1 cellular context compared by ENCODE assay signal in genomic region chr3:146581877-146582508, GRCh38.
TF ChIP-seq lines count a peak whose summit lies in the region.

No MANE protein-coding gene starts in this region.

TF ChIP-seq in K562, 482 proteins besides CTCF, POLR2A, EP300 and RAD21 (continues in another document):
- TF ChIP-seq TFE3 (CRISPR knock-in tag; IDR thresholded peaks at IDR 0.05) (no peak), KLF1 (tag; IDR thresholded peaks at IDR 0.05) (no peak), ZNF586 (CRISPR knock-in tag; conservative IDR thresholded peaks at IDR 0.05) (peak; percentile 74; the same call in 1 of the 2 replicates), ESRRB (CRISPR knock-in tag; IDR thresholded peaks at IDR 0.05; ENCODE audit: borderline replicate concordance) (no peak), CHCHD3 (CRISPR knock-in tag; IDR thresholded peaks at IDR 0.05) (no peak), ATF4 (CRISPR knock-in tag; IDR thresholded peaks at IDR 0.05) (peak; percentile 79), NCOA2 (IDR thresholded peaks at IDR 0.05; ENCODE audit: partially characterized antibody in 2 of 2) (no peak), MAFF (IDR thresholded peaks at IDR 0.05; ENCODE audit: low read length) (no peak), NBN (IDR thresholded peaks at IDR 0.05; ENCODE audit: low read depth) (no peak), DMBX1 (CRISPR knock-in tag; IDR thresholded peaks at IDR 0.05; ENCODE audit: borderline replicate concordance) (peak; percentile 73; the same call in 1 of the 2 replicates), NR1H2 (CRISPR knock-in tag; IDR thresholded peaks at IDR 0.05) (no peak), ZNF408 (CRISPR knock-in tag; IDR thresholded peaks at IDR 0.05; ENCODE audit: low read depth) (no peak), SIN3B (IDR thresholded peaks at IDR 0.05; ENCODE audit: low read depth) (no peak), XRCC4 (IDR thresholded peaks at IDR 0.05; ENCODE audit: extremely low read depth, insufficient read depth, insufficient read length) (no peak), PURB (CRISPR knock-in tag; IDR thresholded peaks at IDR 0.05; ENCODE audit: low read depth) (no peak), TCF3 (CRISPR knock-in tag; IDR thresholded peaks at IDR 0.05) (no peak), MGA (IDR thresholded peaks at IDR 0.05) (no peak), ZNF282 (CRISPR knock-in tag; IDR thresholded peaks at IDR 0.05) (no peak), RAD51 (IDR thresholded peaks at IDR 0.05; ENCODE audit: borderline replicate concordance, low read depth) (no peak), FOXM1 (IDR thresholded peaks at IDR 0.05; ENCODE audit: low read depth) (no peak), FOXM1 (CRISPR knock-in tag; IDR thresholded peaks at IDR 0.05; ENCODE audit: low read depth) (no peak), SIN3A (IDR thresholded peaks at IDR 0.05; ENCODE audit: borderline replicate concordance in 2 of 2, control insufficient read depth in 1 of 2, low read depth in 2 of 2, low read length in 2 of 2) (no peak), POLR2G (IDR thresholded peaks at IDR 0.05; ENCODE audit: low read depth, low read length) (no peak), DIDO1 (tag; IDR thresholded peaks at IDR 0.05; ENCODE audit: low read depth) (no peak), BMI1 (IDR thresholded peaks at IDR 0.05; ENCODE audit: low read length) (no peak), ZBTB49 (CRISPR knock-in tag; IDR thresholded peaks at IDR 0.05; ENCODE audit: borderline replicate concordance) (no peak), ZBTB11 (CRISPR knock-in tag; IDR thresholded peaks at IDR 0.05) (0 out of 6 replicates have a peak, but pooled peaks of 1 of the 3 experiments have one; percentile 32), MAFG (tag; conservative IDR thresholded peaks at IDR 0.05) (no peak), CGGBP1 (CRISPR knock-in tag; IDR thresholded peaks at IDR 0.05) (no peak), KAT8 (IDR thresholded peaks at IDR 0.05; ENCODE audit: low read depth) (no peak), ZNF77 (CRISPR knock-in tag; IDR thresholded peaks at IDR 0.05) (no peak), CEBPB (tag; IDR thresholded peaks at IDR 0.05) (peak; percentile 36), KDM1A (IDR thresholded peaks at IDR 0.05) (no peak), DNMT1 (IDR thresholded peaks at IDR 0.05) (no peak), TSC22D4 (tag; IDR thresholded peaks at IDR 0.05) (no peak), ZNF41 (CRISPR knock-in tag; conservative IDR thresholded peaks at IDR 0.05) (no peak), NR4A1 (CRISPR knock-in tag; IDR thresholded peaks at IDR 0.05) (no peak), NR4A1 (tag; IDR thresholded peaks at IDR 0.05) (peak; percentile 94), ZNF707 (CRISPR knock-in tag; conservative IDR thresholded peaks at IDR 0.05) (no peak), SREBF2 (CRISPR knock-in tag; IDR thresholded peaks at IDR 0.05) (no peak), ZFP30 (CRISPR knock-in tag; IDR thresholded peaks at IDR 0.05; ENCODE audit: borderline replicate concordance) (no peak), POLR2B (IDR thresholded peaks at IDR 0.05; ENCODE audit: low read depth, partially characterized antibody) (no peak), HNRNPLL (IDR thresholded peaks at IDR 0.05; ENCODE audit: low read depth, low read length, poor library complexity, severe bottlenecking) (no peak), DPF2 (IDR thresholded peaks at IDR 0.05) (no peak), FOXO4 (CRISPR knock-in tag; IDR thresholded peaks at IDR 0.05) (0 out of 2 replicates have a peak, but pooled peaks have one; percentile 24), MAZ (CRISPR knock-in tag; conservative IDR thresholded peaks at IDR 0.05 in 1 of 2, IDR thresholded peaks at IDR 0.05 in 1 of 2) (peak in 1 of 2 experiments; percentile 56; a peak in 1 of 4 replicates), HDAC8 (tag; IDR thresholded peaks at IDR 0.05) (no peak), SAFB2 (IDR thresholded peaks at IDR 0.05; ENCODE audit: borderline replicate concordance, low read depth, low read length, severe bottlenecking) (no peak)
